In genomic region chrX:139933904-139934303, GRCh38 we compare ENCODE assay signal across 8 cellular contexts. TPM values are rescaled to one million over a fixed set of nuclear protein-coding genes. Genes with fewer than 3 reads are reported as not detected.
DNase-seq lines count a peak whose midpoint lies in the region; ATAC-seq and TF ChIP-seq lines count a peak whose summit lies in the region.

No MANE protein-coding gene starts in this region.

- peaks cover 7% of the 10 kb centered on the region for H3K36me3 Mint-ChIP-seq in dendritic cell treated with granulocyte-macrophage colony-stimulating factor and Interleukin-4, amounts not matched to agents 40 ng/mL and 50 ng/mL, for 4 days (ENCODE audit: low read depth)
- H3K36me3 Mint-ChIP-seq in neural crest cell (ENCODE audit: low read depth): no peaks in the 10 kb centered on the region

- peaks cover 4 to 29% (median 19%) of the 10 kb centered on the region in 11 experiments; a peak in 19 of 22 replicates for H4K20me1 ChIP-seq in BLaER1 treated with 17β-estradiol and CSF1 and Interleukin-3, amounts not matched to agents 10 nM and 100 nM
- H4K20me1 ChIP-seq in MM.1S (ENCODE audit: insufficient read depth, low read length): no peaks in the 10 kb centered on the region

- peak overlapping the region; percentile 51 to 77 (median 60) for H3K4me2 ChIP-seq in BLaER1 treated with 17β-estradiol and CSF1 and Interleukin-3, amounts not matched to agents 10 nM and 100 nM
- peak overlapping the region; percentile 81 for H3K4me2 ChIP-seq in MM.1S (ENCODE audit: low read depth, low read length)

- no peaks in the 10 kb centered on the region for H3K9me3 Mint-ChIP-seq in dendritic cell treated with granulocyte-macrophage colony-stimulating factor and Interleukin-4, amounts not matched to agents 40 ng/mL and 50 ng/mL, for 4 days
- no peaks in the 10 kb centered on the region for H3K9me3 Mint-ChIP-seq in neural crest cell

- H2AFZ ChIP-seq in MM.1S (ENCODE audit: low read length): peak overlapping the region; percentile 96

- H3K27me3 Mint-ChIP-seq in dendritic cell treated with granulocyte-macrophage colony-stimulating factor and Interleukin-4, amounts not matched to agents 40 ng/mL and 50 ng/mL, for 4 days: no peaks in the 10 kb centered on the region
- peaks cover 12% of the 10 kb centered on the region for H3K27me3 Mint-ChIP-seq in neural crest cell (ENCODE audit: low read depth)

- peaks cover 33 to 70% (median 57%) of the 10 kb centered on the region in 11 experiments for H3K27me3 ChIP-seq in BLaER1 treated with 17β-estradiol and CSF1 and Interleukin-3, amounts not matched to agents 10 nM and 100 nM
- H3K27me3 ChIP-seq in MM.1S (replicated peaks; ENCODE audit: insufficient read depth, low read length): no peaks in the 10 kb centered on the region

- H3K9me3 ChIP-seq in BLaER1 treated with 17β-estradiol and CSF1 and Interleukin-3, amounts not matched to agents 10 nM and 100 nM (replicated peaks in 1 of 11): peaks cover 0 to 17% (median 4%) of the 10 kb centered on the region in 11 experiments; a peak in 9 of 22 replicates
- H3K9me3 ChIP-seq in MM.1S (replicated peaks; ENCODE audit: insufficient read depth, low read length): no peaks in the 10 kb centered on the region

- H3K27ac Mint-ChIP-seq in dendritic cell treated with granulocyte-macrophage colony-stimulating factor and Interleukin-4, amounts not matched to agents 40 ng/mL and 50 ng/mL, for 4 days: peak overlapping the region; percentile 91
- H3K27ac Mint-ChIP-seq in neural crest cell (ENCODE audit: unreplicated experiment): peak overlapping the region; percentile 24

- peaks cover 9% of the 10 kb centered on the region for H3F3A ChIP-seq in MM.1S (ENCODE audit: insufficient read depth, low read length)

- ATAC-seq in HG02884 (IDR thresholded peaks at IDR 0.05; ENCODE audit: unreplicated experiment) (no peak), GM19452 (IDR thresholded peaks at IDR 0.05; ENCODE audit: unreplicated experiment) (no peak)

- peaks cover 26% of the 10 kb centered on the region for H3K79me2 ChIP-seq in MM.1S (ENCODE audit: low read length)

- H3K4me3 Mint-ChIP-seq in dendritic cell treated with granulocyte-macrophage colony-stimulating factor and Interleukin-4, amounts not matched to agents 40 ng/mL and 50 ng/mL, for 4 days: peak overlapping the region; percentile 80
- H3K4me3 Mint-ChIP-seq in neural crest cell: peak overlapping the region; percentile 92

- intact Hi-C loops in dendritic cell treated with granulocyte-macrophage colony-stimulating factor and Interleukin-4, amounts not matched to agents 40 ng/mL and 50 ng/mL, for 4 days (cut with micrococcal nuclease): loop anchor here (5.0 kb wide), 2 partner anchors 42 to 152 kb away; no protein-coding TSS in a partner anchor

- H3K36me3 ChIP-seq in BLaER1 treated with 17β-estradiol and CSF1 and Interleukin-3, amounts not matched to agents 10 nM and 100 nM: no peaks in the 10 kb centered on the region
- no peaks in the 10 kb centered on the region for H3K36me3 ChIP-seq in MM.1S (replicated peaks; ENCODE audit: insufficient read depth, low read length)

- DNase-seq in MM.1S (no peak), neural crest cell (ENCODE audit: low read depth, low spot score) (no peak), MV-4-11 (lab: John Stamatoyannopoulos, UW) (no peak), HUDEP-2 (lab: John Stamatoyannopoulos, UW; ENCODE audit: unreplicated experiment in 76 of 76) (no peak)

- H3K4me1 Mint-ChIP-seq in dendritic cell treated with granulocyte-macrophage colony-stimulating factor and Interleukin-4, amounts not matched to agents 40 ng/mL and 50 ng/mL, for 4 days (ENCODE audit: low read depth): peaks cover 16% of the 10 kb centered on the region
- peaks cover 24% of the 10 kb centered on the region for H3K4me1 Mint-ChIP-seq in neural crest cell

- H3K9ac ChIP-seq in BLaER1 treated with 17β-estradiol and CSF1 and Interleukin-3, amounts not matched to agents 10 nM and 100 nM: peak overlapping the region; percentile 76 to 97 (median 94)
- peak overlapping the region; percentile 61 for H3K9ac ChIP-seq in MM.1S (ENCODE audit: low read length)

- peak overlapping the region; percentile 65 to 96 (median 94); a peak in 21 of 22 replicates for H3K27ac ChIP-seq in BLaER1 treated with 17β-estradiol and CSF1 and Interleukin-3, amounts not matched to agents 10 nM and 100 nM
- H3K27ac ChIP-seq in MM.1S (ENCODE audit: low read length): peak overlapping the region; percentile 79; the same call in 1 of the 2 replicates

- peak overlapping the region; percentile 62 to 82 (median 78) for H3K4me3 ChIP-seq in BLaER1 treated with 17β-estradiol and CSF1 and Interleukin-3, amounts not matched to agents 10 nM and 100 nM
- H3K4me3 ChIP-seq in MM.1S (ENCODE audit: low read length): peak overlapping the region; percentile 69

- H3K9me2 ChIP-seq in MM.1S (replicated peaks; ENCODE audit: insufficient read depth, low read length): no peaks in the 10 kb centered on the region

- TF ChIP-seq CTCF in MM.1S (IDR thresholded peaks at IDR 0.05; ENCODE audit: low read length) (no peak), neural crest cell (conservative IDR thresholded peaks at IDR 0.05) (no peak)

- peaks cover 15 to 21% (median 17%) of the 10 kb centered on the region in 10 experiments; a peak in 18 of 20 replicates for H3K4me1 ChIP-seq in BLaER1 treated with 17β-estradiol and CSF1 and Interleukin-3, amounts not matched to agents 10 nM and 100 nM
- peaks cover 5% of the 10 kb centered on the region; the same call in 1 of the 2 replicates for H3K4me1 ChIP-seq in MM.1S (ENCODE audit: low read length)

RNA-seq across cellular contexts. Expression of gene ATP11C, which starts 1.1 kb away (rescaled TPM):
- 26.4 and 30.6 TPM in 2 replicates for total RNA-seq in neural crest cell

RNA-seq across cellular contexts. Expression of gene CXorf66, which starts 31.4 kb away (rescaled TPM):
- total RNA-seq in neural crest cell: not detected in 2 replicates
